ENCODE assay signal across 2 cellular contexts in genomic region chr1:18572022-18572920, GRCh38.
TF ChIP-seq lines count a peak whose summit lies in the region.

No MANE protein-coding gene starts in this region.

TF ChIP-seq in IMR-90, 13 proteins besides CTCF, POLR2A, EP300 and RAD21:
- TF ChIP-seq NFE2L2 (IDR thresholded peaks at IDR 0.05; ENCODE audit: low read depth, low read length) (no peak), MAZ (IDR thresholded peaks at IDR 0.05; ENCODE audit: borderline replicate concordance, low read depth, low read length) (no peak), CEBPB (IDR thresholded peaks at IDR 0.05; ENCODE audit: low read depth, low read length) (no peak), BHLHE40 (IDR thresholded peaks at IDR 0.05; ENCODE audit: low read depth, low read length) (no peak), SMC3 (IDR thresholded peaks at IDR 0.05; ENCODE audit: low read depth, low read length) (no peak), FOS (IDR thresholded peaks at IDR 0.05; ENCODE audit: low read depth, low read length) (no peak), RCOR1 (IDR thresholded peaks at IDR 0.05; ENCODE audit: insufficient replicate concordance, low read length) (no peak), MXI1 (IDR thresholded peaks at IDR 0.05; ENCODE audit: borderline replicate concordance, low read depth, low read length) (no peak), RFX5 (IDR thresholded peaks at IDR 0.05; ENCODE audit: low read depth, low read length) (no peak), MAFK (IDR thresholded peaks at IDR 0.05; ENCODE audit: low read depth, low read length) (no peak), CHD1 (IDR thresholded peaks at IDR 0.05; ENCODE audit: low read depth, low read length) (no peak)
- TF ChIP-seq, protein P1, sequence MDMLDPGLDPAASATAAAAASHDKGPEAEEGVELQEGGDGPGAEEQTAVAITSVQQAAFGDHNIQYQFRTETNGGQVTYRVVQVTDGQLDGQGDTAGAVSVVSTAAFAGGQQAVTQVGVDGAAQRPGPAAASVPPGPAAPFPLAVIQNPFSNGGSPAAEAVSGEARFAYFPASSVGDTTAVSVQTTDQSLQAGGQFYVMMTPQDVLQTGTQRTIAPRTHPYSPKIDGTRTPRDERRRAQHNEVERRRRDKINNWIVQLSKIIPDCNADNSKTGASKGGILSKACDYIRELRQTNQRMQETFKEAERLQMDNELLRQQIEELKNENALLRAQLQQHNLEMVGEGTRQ (IDR thresholded peaks at IDR 0.05; ENCODE audit: low read depth, low read length) = no peak
- TF ChIP-seq, protein P2, sequence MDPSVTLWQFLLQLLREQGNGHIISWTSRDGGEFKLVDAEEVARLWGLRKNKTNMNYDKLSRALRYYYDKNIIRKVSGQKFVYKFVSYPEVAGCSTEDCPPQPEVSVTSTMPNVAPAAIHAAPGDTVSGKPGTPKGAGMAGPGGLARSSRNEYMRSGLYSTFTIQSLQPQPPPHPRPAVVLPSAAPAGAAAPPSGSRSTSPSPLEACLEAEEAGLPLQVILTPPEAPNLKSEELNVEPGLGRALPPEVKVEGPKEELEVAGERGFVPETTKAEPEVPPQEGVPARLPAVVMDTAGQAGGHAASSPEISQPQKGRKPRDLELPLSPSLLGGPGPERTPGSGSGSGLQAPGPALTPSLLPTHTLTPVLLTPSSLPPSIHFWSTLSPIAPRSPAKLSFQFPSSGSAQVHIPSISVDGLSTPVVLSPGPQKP (IDR thresholded peaks at IDR 0.05; ENCODE audit: borderline replicate concordance, low read depth, low read length) = no peak

TF ChIP-seq in K562, 482 proteins besides CTCF, POLR2A, EP300 and RAD21:
- TF ChIP-seq ZNF140 (CRISPR knock-in tag; IDR thresholded peaks at IDR 0.05) (no peak), PML (IDR thresholded peaks at IDR 0.05; ENCODE audit: low read length) (peak; percentile 46; the same call in 1 of the 2 replicates), PKNOX1 (IDR thresholded peaks at IDR 0.05) (peak; percentile 30; the same call in 1 of the 2 replicates), ZNF316 (IDR thresholded peaks at IDR 0.05) (peak; percentile 31), TBP (optimal IDR thresholded peaks at IDR 0.05; ENCODE audit: low read depth, low read length) (peak; percentile 25)
